Comparison of ENCODE assay signal across 32 cellular contexts in genomic region chr9:13580760-13581159, GRCh38.
"Had no signal": no experiment of that assay in that cellular context is flagged by ENCODE, and none has a peak within 500 bp of the region (broad histone marks: within the 10 kb centered on the region; RNA-seq: fewer than 3 reads in every experiment).

No MANE protein-coding gene starts in this region.

- H3K9ac ChIP-seq: KMS-11 had no signal

- H3K36me3 ChIP-seq: adrenal gland, SJCRH30 had no signal

- H3K27ac ChIP-seq: adrenal gland, KMS-11, SJCRH30, SK-N-MC had no signal

- FAIRE-seq: astrocyte, bronchial epithelial cell had no signal

- H3K4me2 ChIP-seq: KMS-11 had no signal

- ATAC-seq: activated CD4-positive, CD25-positive, alpha-beta regulatory T cell treated with anti-CD3 and anti-CD28 coated beads, Interleukin-2, amount 50 U/mL, for 24 hours; activated naive CD4-positive, alpha-beta T cell treated with anti-CD3 and anti-CD28 coated beads, Interleukin-2, amount 50 U/mL, for 72 hours; activated T-cell treated with anti-CD3 and anti-CD28 coated beads, Interleukin-2, amount 50 U/mL, for 4 hours; Panc1 had no signal

- H3K9me3 ChIP-seq: adrenal gland, SJCRH30 had no signal

- H3K36me3 Mint-ChIP-seq: activated CD4-positive, alpha-beta memory T cell treated with anti-CD3 and anti-CD28 coated beads for 36 hours; activated naive CD4-positive, alpha-beta T cell treated with anti-CD3 and anti-CD28 coated beads, Interleukin-2, amount 50 U/mL, for 72 hours; brain had no signal

- H3K4me1 ChIP-seq: adrenal gland, SJCRH30 had no signal

- H3K4me3 Mint-ChIP-seq: activated CD4-positive, alpha-beta memory T cell treated with anti-CD3 and anti-CD28 coated beads for 36 hours; activated naive CD4-positive, alpha-beta T cell treated with anti-CD3 and anti-CD28 coated beads for 36 hours; activated T-cell treated with anti-CD3 and anti-CD28 coated beads, Interleukin-2, amount 50 U/mL, for 4 hours; activated T-helper 1 cell treated with anti-CD3 and anti-CD28 coated beads, Interleukin-12 subunit alpha, Interleukin-12 subunit beta, Interleukin-2, Interleukin-4 antibody, amounts not matched to agents 30 ng/mL and 10 ng/mL and 1 ng/mL, durations not matched to agents 14 hours and 24 hours and 36 hours; brain had no signal

- H3K4me3 ChIP-seq: adrenal gland, SJCRH30, SK-N-MC had no signal

- DNase-seq: activated CD4-positive, alpha-beta memory T cell treated with anti-CD3 and anti-CD28 coated beads for 36 hours; activated CD4-positive, alpha-beta T cell treated with anti-CD3 and anti-CD28 coated beads for 4 hours; activated CD4-positive, alpha-beta T cell treated with anti-CD3 and anti-CD28 coated beads, Interleukin-2, amount 50 U/mL, for 1 hour; activated CD8-positive, alpha-beta memory T cell treated with anti-CD3 and anti-CD28 coated beads, Interleukin-2, amount 50 U/mL, for 4 hours; activated gamma-delta T cell treated with Interleukin-2 at 50 U/mL for 16 hours; activated naive CD4-positive, alpha-beta T cell treated with anti-CD3 and anti-CD28 coated beads for 36 hours; activated T-cell treated with anti-CD3 and anti-CD28 coated beads for 4 hours; activated T-cell treated with anti-CD3 and anti-CD28 coated beads, Interleukin-2, amount 50 U/mL, for 4 hours; adrenal gland; caudate nucleus; cerebellar nuclear complex; NCI-H1092 treated with DMSO at 0.1 percent for 48 hours; NCI-H1417; NCI-H146; NCI-H187; NCI-H2029 treated with DMSO at 0.1 percent for 48 hours; NCI-H2107; NCI-H2171; NCI-H510A; NCI-H526; SHP77; SJCRH30; T1000 had no signal

- H3K27ac Mint-ChIP-seq: activated CD4-positive, alpha-beta memory T cell treated with anti-CD3 and anti-CD28 coated beads for 36 hours; activated naive CD4-positive, alpha-beta T cell treated with anti-CD3 and anti-CD28 coated beads for 36 hours; activated naive CD4-positive, alpha-beta T cell treated with anti-CD3 and anti-CD28 coated beads, Interleukin-2, amount 50 U/mL, for 72 hours; activated T-helper 1 cell treated with anti-CD3 and anti-CD28 coated beads, Interleukin-12 subunit alpha, Interleukin-12 subunit beta, Interleukin-2, Interleukin-4 antibody, amounts not matched to agents 30 ng/mL and 10 ng/mL and 1 ng/mL, durations not matched to agents 14 hours and 24 hours and 36 hours had no signal

- H3K27me3 ChIP-seq: adrenal gland, SJCRH30 had no signal

- H3K27me3 Mint-ChIP-seq: activated CD4-positive, alpha-beta memory T cell treated with anti-CD3 and anti-CD28 coated beads for 36 hours had no signal
